Comparison of ENCODE assay signal across 19 cellular contexts in the genomic region with DNA sequence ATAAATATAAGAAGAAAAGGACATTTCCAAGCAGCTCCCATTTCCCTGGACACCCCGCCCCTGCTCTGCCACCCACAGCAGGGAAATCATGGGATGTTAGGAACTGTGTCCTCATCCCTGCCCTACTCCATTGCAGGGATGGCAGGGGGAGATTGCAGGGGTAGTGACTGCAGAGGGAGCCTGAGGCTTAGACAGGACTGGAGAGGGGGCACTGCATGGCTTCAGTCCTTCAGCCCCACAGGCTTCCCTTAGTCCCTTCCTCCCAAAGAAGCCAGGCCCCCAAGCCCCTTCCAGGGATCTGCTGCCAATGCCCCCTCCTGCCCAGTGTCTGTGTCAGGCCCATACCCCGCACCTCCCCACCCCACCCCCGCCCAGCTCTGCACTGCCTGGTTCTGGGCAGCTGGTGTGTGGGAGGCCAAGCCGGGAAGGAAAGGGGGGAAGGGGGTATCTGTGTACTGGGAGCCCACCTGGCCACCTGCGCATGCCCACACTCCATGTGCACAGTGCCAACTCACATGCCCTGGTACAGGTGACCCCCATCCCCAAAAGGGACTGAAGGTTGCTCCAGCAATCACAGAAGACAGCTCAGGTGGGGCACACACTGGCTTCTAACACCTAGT. TPM values are rescaled to one million over a fixed set of nuclear protein-coding genes. Genes with fewer than 3 reads are reported as not detected.
DNase-seq lines count a peak whose midpoint lies in the region; ATAC-seq and TF ChIP-seq lines count a peak whose summit lies in the region.
"Had no signal": no experiment of that assay in that cellular context is flagged by ENCODE, and none has a peak within 500 bp of the region (broad histone marks: within the 10 kb centered on the region; RNA-seq: fewer than 3 reads in every experiment).

No MANE protein-coding gene starts in this region.

- peaks cover 16% of the 10 kb centered on the region; the same call in 1 of the 2 replicates for H3F3A ChIP-seq in GM23338 (replicated peaks; ENCODE audit: low read depth)
- no peaks in the 10 kb centered on the region for H3F3A ChIP-seq in neural cell (ENCODE audit: insufficient read depth, low read length, poor library complexity, severe bottlenecking)

- DNase-seq in GM23338 (ENCODE audit: low spot score): no peak
- no peak for DNase-seq in dorsolateral prefrontal cortex
- DNase-seq in stimulated activated CD8-positive, alpha-beta memory T cell treated with anti-CD3 and anti-CD28 coated beads, Interleukin-4, amount 100 ng/mL, for 48 hours: no peak
- DNase-seq in AG08396 (ENCODE audit: low spot score): no peak
- no peak for DNase-seq in Caco-2
- DNase-seq in activated CD8-positive, alpha-beta T cell treated with anti-CD3 and anti-CD28 coated beads for 36 hours: no peak
- DNase-seq: ACHN; CD8-positive, alpha-beta T cell; COR-L47; GOT3; IMR-90; KBM-7 had no signal

- no peaks in the 10 kb centered on the region for H3K9me3 ChIP-seq in HEK293 (ENCODE audit: control insufficient read depth, insufficient read depth, low read depth, low read length)
- no peaks in the 10 kb centered on the region for H3K9me3 ChIP-seq in neural cell (ENCODE audit: low read length)
- no peaks in the 10 kb centered on the region for H3K9me3 ChIP-seq in Caco-2

- H3K4me3 ChIP-seq in GM23338: no peak overlapping the region
- no peak overlapping the region for H3K4me3 ChIP-seq in HEK293 (ENCODE audit: low read depth, low read length)
- peak overlapping the region in 44 of 59 donors; percentile 8 to 85 (median 74) for H3K4me3 ChIP-seq in dorsolateral prefrontal cortex
- peak overlapping the region; percentile 96 for H3K4me3 ChIP-seq in neural cell (ENCODE audit: low read length)
- H3K4me3 ChIP-seq in Caco-2 (ENCODE audit: low read depth, low read length): no peak overlapping the region

- TF ChIP-seq RAD21 in neural cell (conservative IDR thresholded peaks at IDR 0.05): no peak

- H3K9me2 ChIP-seq in GM23338 (ENCODE audit: insufficient read depth) (no peaks in the 10 kb centered on the region), neural cell (ENCODE audit: insufficient read depth, low read length) (no peaks in the 10 kb centered on the region)

- H3K4me1 ChIP-seq in GM23338 (ENCODE audit: insufficient read depth) (peaks cover 22% of the 10 kb centered on the region; the same call in 1 of the 2 replicates), HEK293 (ENCODE audit: control insufficient read depth, insufficient read depth, low read length) (peaks cover 7% of the 10 kb centered on the region; the same call in 1 of the 2 replicates), Caco-2 (peaks cover 13% of the 10 kb centered on the region)

- H2AFZ ChIP-seq in GM23338 (no peak overlapping the region), neural cell (ENCODE audit: low read depth, low read length) (no peak overlapping the region)

- H3K27ac ChIP-seq in GM23338 (ENCODE audit: low read depth): no peak overlapping the region
- H3K27ac ChIP-seq in HEK293 (ENCODE audit: extremely low read depth, low read depth, low read length): no peak overlapping the region
- H3K27ac ChIP-seq in dorsolateral prefrontal cortex: peak overlapping the region in 50 of 59 donors; percentile 14 to 98 (median 62)
- no peak overlapping the region for H3K27ac ChIP-seq in neural cell (ENCODE audit: low read length)

- H3K9ac ChIP-seq in neural cell (ENCODE audit: low read length): no peak overlapping the region

- peak overlapping the region; percentile 68 for H3K4me2 ChIP-seq in GM23338
- H3K4me2 ChIP-seq in neural cell (ENCODE audit: low read length): no peak overlapping the region

- no peak for TF ChIP-seq EP300 in neural cell (conservative IDR thresholded peaks at IDR 0.05; ENCODE audit: poor library complexity, severe bottlenecking)

- H4K20me1 ChIP-seq in GM23338 (replicated peaks; ENCODE audit: insufficient read depth) (0 out of 2 replicates have a peak, but pooled peaks cover 3% of the 10 kb centered on the region), neural cell (ENCODE audit: insufficient read depth) (peaks cover 6% of the 10 kb centered on the region)

- CTCF ChIA-PET in HEK293 (lab: Yijun Ruan, JAX) (no interaction called here), Caco-2 (lab: Charles Lee) (no interaction called here)
- CTCF ChIA-PET in activated CD8-positive, alpha-beta T cell treated with anti-CD3 and anti-CD28 coated beads for 36 hours (lab: Charles Lee): no interaction called here

- no peak for TF ChIP-seq CTCF in GM23338 (conservative IDR thresholded peaks at IDR 0.05; ENCODE audit: low read depth in 2 of 2)
- TF ChIP-seq CTCF in HEK293 (tag by site-specific recombination; IDR thresholded peaks at IDR 0.05): no peak
- TF ChIP-seq CTCF in dorsolateral prefrontal cortex (IDR thresholded peaks at IDR 0.05 in 54 of 56, conservative IDR thresholded peaks at IDR 0.05 in 2 of 56; ENCODE audit: low read depth in 1 of 56, partially characterized antibody in 56 of 56): no peak
- no peak for TF ChIP-seq CTCF in neural cell (IDR thresholded peaks at IDR 0.05; ENCODE audit: poor library complexity, severe bottlenecking)
- no peak for TF ChIP-seq CTCF in Caco-2 (IDR thresholded peaks at IDR 0.05; ENCODE audit: insufficient read depth in 1 of 2, low read depth in 1 of 2, low read length in 1 of 2, severe bottlenecking in 1 of 2, unreplicated experiment in 1 of 2)
- no peak for TF ChIP-seq CTCF in activated CD8-positive, alpha-beta T cell treated with anti-CD3 and anti-CD28 coated beads for 36 hours (IDR thresholded peaks at IDR 0.05)

- POLR2A ChIA-PET in HEK293 (lab: Yijun Ruan, JAX): no interaction called here
- POLR2A ChIA-PET in Caco-2 (lab: Charles Lee): no interaction called here
- POLR2A ChIA-PET in activated CD8-positive, alpha-beta T cell treated with anti-CD3 and anti-CD28 coated beads for 36 hours (lab: Charles Lee): interaction anchor here (0.8 kb wide), 1 partner anchor 17 kb away, joined by 3 read pairs; no protein-coding TSS in a partner anchor

- no TSS peak for BruUV-seq in Caco-2 (replicated peaks; lab: Mats Ljungman, UMichigan)

- H3K27me3 ChIP-seq in GM23338 (ENCODE audit: insufficient read depth) (peaks cover 25% of the 10 kb centered on the region), dorsolateral prefrontal cortex (no peaks in the 10 kb centered on the region), neural cell (ENCODE audit: insufficient read depth, low read depth, low read length) (peaks cover 18% of the 10 kb centered on the region), Caco-2 (replicated peaks; ENCODE audit: control insufficient read depth, insufficient read depth, low read length) (no peaks in the 10 kb centered on the region; the same call in 1 of the 2 replicates)

- no peaks in the 10 kb centered on the region for H3K79me2 ChIP-seq in GM23338 (replicated peaks; ENCODE audit: insufficient read depth)
- peaks cover 30% of the 10 kb centered on the region for H3K79me2 ChIP-seq in neural cell (replicated peaks; ENCODE audit: insufficient read depth, low read length)

- H3K27me3 Mint-ChIP-seq in GM23338 (ENCODE audit: insufficient read depth, low read depth, poor library complexity) (peaks cover 45% of the 10 kb centered on the region), Caco-2 (ENCODE audit: insufficient read depth, unreplicated experiment) (peaks cover 17% of the 10 kb centered on the region)
- H3K27me3 Mint-ChIP-seq in activated CD8-positive, alpha-beta T cell treated with anti-CD3 and anti-CD28 coated beads for 36 hours: peaks cover 29% of the 10 kb centered on the region

- no peaks in the 10 kb centered on the region; the same call in 2 of the 3 replicates for H3K9me3 Mint-ChIP-seq in GM23338
- H3K9me3 Mint-ChIP-seq in Caco-2 (ENCODE audit: unreplicated experiment): no peaks in the 10 kb centered on the region
- no peaks in the 10 kb centered on the region for H3K9me3 Mint-ChIP-seq in activated CD8-positive, alpha-beta T cell treated with anti-CD3 and anti-CD28 coated beads for 36 hours
- H3K9me3 Mint-ChIP-seq: CD8-positive, alpha-beta T cell had no signal

- H3K27ac Mint-ChIP-seq in GM23338 (no peak overlapping the region), Caco-2 (ENCODE audit: unreplicated experiment) (no peak overlapping the region)
- H3K27ac Mint-ChIP-seq in activated CD8-positive, alpha-beta T cell treated with anti-CD3 and anti-CD28 coated beads for 36 hours: no peak overlapping the region
- H3K27ac Mint-ChIP-seq: CD14-positive monocyte; CD8-positive, alpha-beta T cell had no signal

- no peaks in the 10 kb centered on the region for H3K36me3 ChIP-seq in GM23338 (ENCODE audit: insufficient read depth)
- no peaks in the 10 kb centered on the region for H3K36me3 ChIP-seq in HEK293 (ENCODE audit: control insufficient read depth in 2 of 2, insufficient read depth in 1 of 2, low read length in 2 of 2)
- no peaks in the 10 kb centered on the region for H3K36me3 ChIP-seq in neural cell (ENCODE audit: insufficient read depth, low read length)
- H3K36me3 ChIP-seq in Caco-2 (ENCODE audit: control insufficient read depth, insufficient read depth, low read length): no peaks in the 10 kb centered on the region

- no peak for ATAC-seq in GM23338
- no peak for ATAC-seq in activated CD8-positive, alpha-beta T cell treated with anti-CD3 and anti-CD28 coated beads for 36 hours
- ATAC-seq: CD8-positive, alpha-beta T cell had no signal

- intact Hi-C loops in dorsolateral prefrontal cortex (cut with DNase I) (no loop called here), Caco-2 (cut with micrococcal nuclease; ENCODE audit: unreplicated experiment) (no loop called here)
- intact Hi-C loops in activated CD8-positive, alpha-beta T cell treated with anti-CD3 and anti-CD28 coated beads for 36 hours (cut with micrococcal nuclease): no loop called here

- H3K36me3 Mint-ChIP-seq in GM23338 (ENCODE audit: low read depth) (no peaks in the 10 kb centered on the region), Caco-2 (ENCODE audit: insufficient read depth, unreplicated experiment) (peaks cover 18% of the 10 kb centered on the region)
- no peaks in the 10 kb centered on the region for H3K36me3 Mint-ChIP-seq in activated CD8-positive, alpha-beta T cell treated with anti-CD3 and anti-CD28 coated beads for 36 hours (ENCODE audit: low read depth)
- H3K36me3 Mint-ChIP-seq: CD8-positive, alpha-beta T cell had no signal

- H3K4me3 Mint-ChIP-seq in GM23338: no peak overlapping the region
- H3K4me3 Mint-ChIP-seq in Caco-2 (ENCODE audit: unreplicated experiment): no peak overlapping the region
- H3K4me3 Mint-ChIP-seq in activated CD8-positive, alpha-beta T cell treated with anti-CD3 and anti-CD28 coated beads for 36 hours: no peak overlapping the region
- H3K4me3 Mint-ChIP-seq: CD14-positive monocyte; CD8-positive, alpha-beta T cell had no signal

- H3K4me1 Mint-ChIP-seq in GM23338 (peaks cover 55% of the 10 kb centered on the region), Caco-2 (ENCODE audit: low read depth, unreplicated experiment) (peaks cover 21% of the 10 kb centered on the region)
- H3K4me1 Mint-ChIP-seq in activated CD8-positive, alpha-beta T cell treated with anti-CD3 and anti-CD28 coated beads for 36 hours (ENCODE audit: low read depth): peaks cover 21% of the 10 kb centered on the region

RNA-seq across cellular contexts. Expression of gene RUNDC3A, which starts 3.3 kb away (rescaled TPM):
- total RNA-seq in GM23338 (2014; rRNA removed; shearing (Covaris generic)): 4.0 and 5.5 TPM in 2 replicates
- polyA plus RNA-seq in GM23338 (2016; fragmentation: Nextera tagmentation; extraction: Ambion mirVana): 3.7 and 6.3 TPM in 2 replicates
- 100 to 1,000 TPM; 123 to 489 (median 370) TPM for total RNA-seq in dorsolateral prefrontal cortex
- polyA plus RNA-seq in neural cell: 279 and 326 TPM in 2 replicates
- polyA minus RNA-seq in neural cell: 130 and 135 TPM in 2 replicates
- 0.34 and 0.53 TPM in 2 replicates for total RNA-seq in Caco-2 (2022)
- total RNA-seq in activated CD8-positive, alpha-beta T cell treated with anti-CD3 and anti-CD28 coated beads for 36 hours: under 1 TPM in 1 of 2 experiments, not detected in 1; 0.22 TPM
- total RNA-seq: A172 had no signal

RNA-seq across cellular contexts. Expression of gene SLC25A39, which starts 13.0 kb away (rescaled TPM):
- total RNA-seq in GM23338 (2014; rRNA removed; shearing (Covaris generic)): 157 and 184 TPM in 2 replicates
- 202 and 215 TPM in 2 replicates for polyA plus RNA-seq in GM23338 (2016; fragmentation: Nextera tagmentation; extraction: Ambion mirVana)
- total RNA-seq in dorsolateral prefrontal cortex: 100 to 1,000 TPM in 1 of 120 experiments, 10 to 100 TPM in 119; 42.3 to 102 (median 61.2) TPM
- polyA plus RNA-seq in neural cell: 73.4 and 98.8 TPM in 2 replicates
- polyA minus RNA-seq in neural cell: 23.5 and 28.0 TPM in 2 replicates
- 155 and 172 TPM in 2 replicates for total RNA-seq in Caco-2 (2022)
- 100 to 1,000 TPM; 149 to 153 TPM for total RNA-seq in activated CD8-positive, alpha-beta T cell treated with anti-CD3 and anti-CD28 coated beads for 36 hours

RNA-seq across cellular contexts. Expression of gene GRN, which starts 33.4 kb away (rescaled TPM):
- 193 and 216 TPM in 2 replicates for total RNA-seq in GM23338 (2014; rRNA removed; shearing (Covaris generic))
- 101 and 122 TPM in 2 replicates for polyA plus RNA-seq in GM23338 (2016; fragmentation: Nextera tagmentation; extraction: Ambion mirVana)
- 100 to 1,000 TPM in 7 of 120 experiments, 10 to 100 TPM in 113; 42.3 to 110 (median 70.1) TPM for total RNA-seq in dorsolateral prefrontal cortex
- 18.9 and 21.8 TPM in 2 replicates for polyA plus RNA-seq in neural cell
- polyA minus RNA-seq in neural cell: 18.9 and 31.9 TPM in 2 replicates
- 167 and 176 TPM in 2 replicates for total RNA-seq in Caco-2 (2022)
- 10 to 100 TPM; 34.8 to 35.5 TPM for total RNA-seq in activated CD8-positive, alpha-beta T cell treated with anti-CD3 and anti-CD28 coated beads for 36 hours

RNA-seq across cellular contexts. Expression of gene SLC4A1, which starts 43.7 kb away (rescaled TPM):
- total RNA-seq in GM23338 (2014; rRNA removed; shearing (Covaris generic)): not detected in 2 replicates
- polyA plus RNA-seq in GM23338 (2016; fragmentation: Nextera tagmentation; extraction: Ambion mirVana) (not detected in 2 replicates), neural cell (0.05 TPM in 1 of 2 replicates, not detected in the other)
- total RNA-seq in dorsolateral prefrontal cortex (1 to 10 TPM in 33 of 120 experiments, under 1 TPM in 62, not detected in 25; 0.08 to 6.2 (median 0.68) TPM), Caco-2 (2022) (not detected in 2 replicates)
- not detected in 2 replicates for polyA minus RNA-seq in neural cell
- total RNA-seq in activated CD8-positive, alpha-beta T cell treated with anti-CD3 and anti-CD28 coated beads for 36 hours: not detected
- total RNA-seq: A172; CD8-positive, alpha-beta T cell; Daoy; HT-29; IMR-90 had no signal
- polyA plus RNA-seq: BJ, IMR-90 had no signal

RNA-seq across cellular contexts. Expression of gene FAM171A2, which starts 52.0 kb away (rescaled TPM):
- 26.6 and 35.4 TPM in 2 replicates for total RNA-seq in GM23338 (2014; rRNA removed; shearing (Covaris generic))
- polyA plus RNA-seq in GM23338 (2016; fragmentation: Nextera tagmentation; extraction: Ambion mirVana) (3.9 and 4.1 TPM in 2 replicates), neural cell (73.6 and 88.3 TPM in 2 replicates)
- total RNA-seq in dorsolateral prefrontal cortex (10 to 100 TPM; 17.3 to 81.0 (median 52.3) TPM), Caco-2 (2022) (3.0 and 3.6 TPM in 2 replicates)
- 73.7 and 102 TPM in 2 replicates for polyA minus RNA-seq in neural cell
- total RNA-seq in activated CD8-positive, alpha-beta T cell treated with anti-CD3 and anti-CD28 coated beads for 36 hours: under 1 TPM; 0.43 to 0.78 TPM
- polyA plus RNA-seq: CD14-positive monocyte had no signal

Comparison
In these comparisons a context has a peak if more than half of its experiments do, and no peak if none do; other contexts are left out.
1. H3K27ac ChIP-seq: peak in dorsolateral prefrontal cortex (50 of 59); none in GM23338 (single experiment), HEK293 (single experiment) and neural cell (single experiment).
2. H3K4me3 ChIP-seq: peak in dorsolateral prefrontal cortex (44 of 59) and neural cell (single experiment); none in GM23338 (single experiment), HEK293 (single experiment) and Caco-2 (single experiment).
3. RNA of gene RUNDC3A, which starts 3.3 kb away (total RNA-seq): 123 to 489 TPM in dorsolateral prefrontal cortex; 4.0 to 5.5 TPM in GM23338, 0.34 to 0.53 TPM in Caco-2 and 0.22 TPM in activated CD8-positive, alpha-beta T cell treated with anti-CD3 and anti-CD28 coated beads for 36 hours; every median in the first group is over 10 times any median in the second.